ENCODE assay signal across 19 cellular contexts in genomic region chr9:74800226-74800625, GRCh38.
A peak's percentile ranks its signal among the peaks of the same experiment; 100 is the strongest.
DNase-seq lines count a peak whose midpoint lies in the region; ATAC-seq and TF ChIP-seq lines count a peak whose summit lies in the region.
"Had no signal": no experiment of that assay in that cellular context is flagged by ENCODE, and none has a peak within 500 bp of the region (broad histone marks: within the 10 kb centered on the region; RNA-seq: fewer than 3 reads in every experiment).

No MANE protein-coding gene starts in this region.

- H3K9me3 ChIP-seq in MG63 (no peaks in the 10 kb centered on the region), lower lobe of right lung (no peaks in the 10 kb centered on the region)
- H3K9me3 ChIP-seq: BE2C had no signal

- intact Hi-C loops in lower lobe of right lung (cut with DNase I) = no loop called here

- ATAC-seq in GM21619 (IDR thresholded peaks at IDR 0.05; ENCODE audit: unreplicated experiment) (no peak), lower lobe of right lung (no peak)
- ATAC-seq: T-helper 17 cell had no signal

- H3K4me3 ChIP-seq in MG63 (no peak overlapping the region), lower lobe of right lung (no peak overlapping the region)

- no peak overlapping the region for H3K27ac ChIP-seq in lower lobe of right lung

- peak; percentile 67 for DNase-seq in DMS53 treated with DMSO at 0.1 percent for 48 hours (lab: John Stamatoyannopoulos, UW; ENCODE audit: unreplicated experiment)
- DNase-seq in NCI-H146 treated with DMSO at 0.1 percent for 48 hours (lab: John Stamatoyannopoulos, UW; ENCODE audit: unreplicated experiment) = peak; percentile 48
- peak; percentile 82 for DNase-seq in NCI-H774 (lab: John Stamatoyannopoulos, UW)
- peak; percentile 65 for DNase-seq in left kidney (ENCODE audit: low read depth, low spot score)
- no peak for DNase-seq in MG63
- no peak for DNase-seq in lower lobe of right lung
- no peak for DNase-seq in inferior parietal cortex (ENCODE audit: extremely low spot score)
- DNase-seq: BE2C, H9, KG1, NCI-H1092 treated with DMSO at 0.1 percent for 48 hours, NCI-H1694 treated with DMSO at 0.1 percent for 48 hours, NCI-H2171, NCI-H345, NCI-H526 treated with DMSO at 0.1 percent for 48 hours, OCI-M1, SW 1271, T-helper 17 cell had no signal

- H3K36me3 ChIP-seq in MG63 (no peaks in the 10 kb centered on the region), lower lobe of right lung (no peaks in the 10 kb centered on the region)
- H3K36me3 ChIP-seq: BE2C had no signal

- no peak for TF ChIP-seq CTCF in lower lobe of right lung (IDR thresholded peaks at IDR 0.05)

- H3K4me1 ChIP-seq in lower lobe of right lung = no peaks in the 10 kb centered on the region
- H3K4me1 ChIP-seq: BE2C had no signal

- H3K27me3 ChIP-seq in MG63 (no peaks in the 10 kb centered on the region), lower lobe of right lung (ENCODE audit: low read depth) (no peaks in the 10 kb centered on the region)
- H3K27me3 ChIP-seq: BE2C had no signal

Comparison
In these comparisons a context has a peak if more than half of its experiments do, and no peak if none do; other contexts are left out.
1. DNase-seq: peak in DMS53 treated with DMSO at 0.1 percent for 48 hours (single experiment), NCI-H146 treated with DMSO at 0.1 percent for 48 hours (single experiment), NCI-H774 (single experiment) and left kidney (single experiment); none in MG63 (single experiment), lower lobe of right lung (single experiment) and inferior parietal cortex (single experiment).